In the genomic region with DNA sequence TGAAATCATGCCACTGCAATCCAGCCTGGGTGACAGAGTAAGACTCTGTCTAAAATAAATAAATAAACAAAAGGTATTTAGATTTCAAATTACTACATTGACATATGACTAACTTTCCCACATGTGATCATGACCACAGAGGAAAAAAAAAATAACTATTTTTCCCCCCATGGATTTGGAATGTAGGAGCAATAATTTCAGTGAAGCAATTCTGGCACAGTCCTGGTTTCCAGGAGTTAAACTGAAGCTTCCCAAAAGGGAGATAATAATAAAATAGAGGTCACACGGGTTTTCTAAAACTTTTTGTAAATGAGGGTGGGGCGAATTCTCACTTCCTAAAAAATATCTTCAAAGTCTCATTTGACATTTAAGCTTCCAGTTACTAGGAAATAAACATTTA, we compare ENCODE assay signal across 29 cellular contexts.
"Had no signal": no experiment of that assay in that cellular context is flagged by ENCODE, and none has a peak within 500 bp of the region (broad histone marks: within the 10 kb centered on the region; RNA-seq: fewer than 3 reads in every experiment).

No MANE protein-coding gene starts in this region.

- H3K36me3 ChIP-seq: esophagus squamous epithelium, heart left ventricle, left lung, lower lobe of right lung, uterus had no signal

- H3K4me1 ChIP-seq: esophagus squamous epithelium, heart left ventricle, left lung, uterus had no signal

- H3K27ac ChIP-seq: epithelial cell of prostate, esophagus squamous epithelium, heart left ventricle, left lung, lower lobe of right lung, right lobe of liver, skin epidermis, uterus, VCaP had no signal

- H3K9me3 ChIP-seq: esophagus squamous epithelium, left lung, lower lobe of right lung, right lobe of liver, uterus had no signal

- DNase-seq: activated CD4-positive, alpha-beta T cell treated with anti-CD3 and anti-CD28 coated beads for 4 hours; activated CD4-positive, alpha-beta T cell treated with anti-CD3 and anti-CD28 coated beads, Interleukin-2, amount 50 U/mL, for 48 hours; activated CD8-positive, alpha-beta memory T cell treated with anti-CD3 and anti-CD28 coated beads for 24 hours; activated CD8-positive, alpha-beta memory T cell treated with anti-CD3 and anti-CD28 coated beads, Interleukin-2, amount 50 U/mL, for 4 hours; activated gamma-delta T cell; activated naive CD4-positive, alpha-beta T cell treated with anti-CD3 and anti-CD28 coated beads, Interleukin-2, amount 50 U/mL, for 16 hours; activated T-cell treated with anti-CD3 and anti-CD28 coated beads, Interleukin-2, amount 50 U/mL, for 1 hour; amygdala; central memory CD4-positive, alpha-beta T cell; dermis blood vessel endothelial cell; effector CD4-positive, alpha-beta T cell; esophagus squamous epithelium; heart left ventricle; hypothalamus; immature natural killer cell; left lung; lower lobe of right lung; mesenchymal stem cell; naive thymus-derived CD8-positive, alpha-beta T cell; nucleus accumbens; posterior cingulate gyrus; right lobe of liver; stimulated activated CD4-positive, alpha-beta T cell treated with anti-CD3 and anti-CD28 coated beads, Interleukin-12 subunit alpha, Interleukin-12 subunit beta, amount 100 ng/mL, for 4 hours; stimulated activated CD4-positive, alpha-beta T cell treated with anti-CD3 and anti-CD28 coated beads, Interleukin-4, amount 100 ng/mL, for 1 hour; substantia nigra; uterus had no signal

- H3K27me3 ChIP-seq: esophagus squamous epithelium, heart left ventricle, left lung, right lobe of liver, uterus had no signal

- H3K4me3 ChIP-seq: esophagus squamous epithelium, heart left ventricle, left lung, lower lobe of right lung, right lobe of liver, skin epidermis, uterus had no signal
